ENCODE assay signal across 2 cellular contexts in genomic region chr14:32142754-32143437, GRCh38.
TF ChIP-seq lines count a peak whose summit lies in the region.

No MANE protein-coding gene starts in this region.

TF ChIP-seq in HepG2, 621 proteins besides CTCF, POLR2A, EP300 and RAD21:
- TF ChIP-seq HOXA9 (CRISPR knock-in tag; IDR thresholded peaks at IDR 0.05; ENCODE audit: borderline replicate concordance) (0 out of 2 replicates have a peak, but pooled peaks have one; percentile 29), ZNF841 (CRISPR knock-in tag; IDR thresholded peaks at IDR 0.05; ENCODE audit: borderline replicate concordance) (peak; percentile 64; the same call in 1 of the 2 replicates), ZMYM3 (CRISPR knock-in tag; IDR thresholded peaks at IDR 0.05) (no peak), AGO1 (IDR thresholded peaks at IDR 0.05; ENCODE audit: low read depth, low read length, poor library complexity, severe bottlenecking) (no peak), FOXP1 (IDR thresholded peaks at IDR 0.05) (peak; percentile 99), FOXP1 (CRISPR knock-in tag; IDR thresholded peaks at IDR 0.05) (no peak), BATF2 (CRISPR knock-in tag; IDR thresholded peaks at IDR 0.05) (no peak), TAF15 (IDR thresholded peaks at IDR 0.05; ENCODE audit: low read depth, low read length, poor library complexity, severe bottlenecking) (no peak), ATF7 (IDR thresholded peaks at IDR 0.05) (peak; percentile 38; the same call in 1 of the 2 replicates), ATF7 (CRISPR knock-in tag; IDR thresholded peaks at IDR 0.05) (no peak), CREB1 (IDR thresholded peaks at IDR 0.05) (peak; percentile 46), CREB1 (CRISPR knock-in tag; IDR thresholded peaks at IDR 0.05) (no peak), CENPX (CRISPR knock-in tag; IDR thresholded peaks at IDR 0.05) (no peak), SNAPC2 (CRISPR knock-in tag; IDR thresholded peaks at IDR 0.05) (peak; percentile 39; the same call in 1 of the 2 replicates), NR0B2 (CRISPR knock-in tag; IDR thresholded peaks at IDR 0.05) (no peak), ZNF18 (CRISPR knock-in tag; IDR thresholded peaks at IDR 0.05; ENCODE audit: insufficient replicate concordance) (no peak), ZBTB2 (CRISPR knock-in tag; IDR thresholded peaks at IDR 0.05; ENCODE audit: low read depth) (peak; percentile 40; the same call in 1 of the 2 replicates)

TF ChIP-seq in WTC11, 78 proteins besides CTCF, POLR2A, EP300 and RAD21:
- no peak for TF ChIP-seq HMGXB4 (CRISPR knock-in tag; IDR thresholded peaks at IDR 0.05)
- TF ChIP-seq GRHL2 (CRISPR knock-in tag; IDR thresholded peaks at IDR 0.05; ENCODE audit: insufficient replicate concordance, severe bottlenecking) = no peak
- TF ChIP-seq FOXK1 (CRISPR knock-in tag; IDR thresholded peaks at IDR 0.05) = no peak
- TF ChIP-seq KAT7 (CRISPR knock-in tag; IDR thresholded peaks at IDR 0.05; ENCODE audit: borderline replicate concordance) = no peak
- no peak for TF ChIP-seq HMGA2 (CRISPR knock-in tag; IDR thresholded peaks at IDR 0.05)
- TF ChIP-seq CREB1 (CRISPR knock-in tag; IDR thresholded peaks at IDR 0.05) = no peak
- TF ChIP-seq PRDM15 (CRISPR knock-in tag; IDR thresholded peaks at IDR 0.05) = no peak
- no peak for TF ChIP-seq NR1H2 (CRISPR knock-in tag; IDR thresholded peaks at IDR 0.05)
